Comparison of ENCODE assay signal across 1 cellular context in the genomic region with DNA sequence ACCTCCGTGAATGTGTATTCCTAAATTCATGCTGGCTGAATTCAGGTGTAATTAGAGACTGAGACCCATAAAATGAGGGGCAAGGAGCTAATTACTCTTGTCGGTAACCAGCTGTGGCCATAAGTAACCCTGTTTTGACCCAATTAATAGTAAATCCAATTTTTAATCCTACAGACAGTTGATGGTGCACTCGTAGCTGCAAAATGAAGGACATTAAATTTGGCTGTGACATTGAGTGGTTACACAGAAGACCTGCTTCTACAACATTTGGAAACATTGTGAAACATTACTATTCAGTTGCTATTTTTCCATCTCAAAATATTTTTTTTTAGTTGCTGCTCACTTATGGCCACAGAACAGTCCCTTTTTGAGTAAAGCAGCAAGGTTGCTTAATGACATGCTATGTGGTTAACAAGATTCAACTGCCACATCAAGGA.
TF ChIP-seq lines count a peak whose summit lies in the region.

No MANE protein-coding gene starts in this region.

TF ChIP-seq in SK-N-SH treated with all-trans-retinoic acid at 6 μM for 48 hours, 23 proteins besides CTCF, POLR2A, EP300 and RAD21 (continued from another document):
- TF ChIP-seq ARNTL (CRISPR knock-in tag; IDR thresholded peaks at IDR 0.05; ENCODE audit: borderline replicate concordance, low read depth) (no peak), ZNF565 (CRISPR knock-in tag; conservative IDR thresholded peaks at IDR 0.05; ENCODE audit: low read depth) (no peak), OSR1 (CRISPR knock-in tag; IDR thresholded peaks at IDR 0.05) (no peak)
